Comparison of ENCODE assay signal across 17 cellular contexts in genomic region chr22:48535868-48536690, GRCh38.
DNase-seq lines count a peak whose midpoint lies in the region; ATAC-seq and TF ChIP-seq lines count a peak whose summit lies in the region.
"Had no signal": no experiment of that assay in that cellular context is flagged by ENCODE, and none has a peak within 500 bp of the region (broad histone marks: within the 10 kb centered on the region; RNA-seq: fewer than 3 reads in every experiment).

No MANE protein-coding gene starts in this region.

- H3K4me3 Mint-ChIP-seq in brain = peak overlapping the region in 2 of 5 experiments; percentile 64 to 66
- H3K4me3 Mint-ChIP-seq: activated naive CD8-positive, alpha-beta T cell; mesothelial cell of epicardium; stimulated activated naive CD8-positive, alpha-beta T cell treated with anti-CD3 and anti-CD28 coated beads, Interleukin-15, Interleukin-2, amounts not matched to agents 100 ng/mL and 50 ng/mL, for 24 hours had no signal

- H3K27me3 Mint-ChIP-seq in brain = peaks cover 3% of the 10 kb centered on the region
- H3K27me3 Mint-ChIP-seq: activated naive CD8-positive, alpha-beta T cell; stimulated activated naive CD8-positive, alpha-beta T cell treated with anti-CD3 and anti-CD28 coated beads, Interleukin-15, Interleukin-2, amounts not matched to agents 100 ng/mL and 50 ng/mL, for 24 hours had no signal

- H3K27ac ChIP-seq in left lung (no peak overlapping the region), suprapubic skin (peak overlapping the region; percentile 51), esophagus muscularis mucosa (replicated peaks in 1 of 4) (peak overlapping the region in 2 of 4 donors; percentile 26 to 59)

- TF ChIP-seq EP300 in suprapubic skin (IDR thresholded peaks at IDR 0.05) (no peak), esophagus muscularis mucosa (IDR thresholded peaks at IDR 0.05) (no peak)

- 58% methylated on average over 42 of the region's 43 CpGs for WGBS in suprapubic skin
- WGBS in esophagus muscularis mucosa = 84% methylated on average over 40 of the region's 43 CpGs

- DNase-seq in NCI-H1694 treated with DMSO at 0.1 percent for 48 hours (lab: John Stamatoyannopoulos, UW) (peak; percentile 80), left lung (no peak), suprapubic skin (ENCODE audit: low spot score in 2 of 2) (no peak), esophagus muscularis mucosa (ENCODE audit: extremely low spot score) (no peak), left cardiac atrium (no peak)
- DNase-seq: activated CD8-positive, alpha-beta memory T cell treated with anti-CD3 and anti-CD28 coated beads for 24 hours; effector memory CD4-positive, alpha-beta T cell; Kasumi-1; NCI-H1105 treated with DMSO at 0.1 percent for 48 hours; stimulated activated CD4-positive, alpha-beta T cell treated with anti-CD3 and anti-CD28 coated beads, Interleukin-1b, Interleukin-23, amount 100 ng/mL, for 48 hours; T-helper 9 cell had no signal

- H3K4me1 Mint-ChIP-seq in brain = peaks cover 45% of the 10 kb centered on the region
- H3K4me1 Mint-ChIP-seq: mesothelial cell of epicardium had no signal

- no peaks in the 10 kb centered on the region for H3K4me1 ChIP-seq in left lung
- H3K4me1 ChIP-seq in suprapubic skin = peaks cover 25% of the 10 kb centered on the region
- H3K4me1 ChIP-seq in esophagus muscularis mucosa = peaks cover 0 to 4% (median 0%) of the 10 kb centered on the region in 4 donors

- ATAC-seq in left lung (peak; percentile 6), GM18868 (IDR thresholded peaks at IDR 0.05; ENCODE audit: unreplicated experiment) (no peak), left cardiac atrium (no peak)
- ATAC-seq: activated CD4-positive, CD25-positive, alpha-beta regulatory T cell treated with anti-CD3 and anti-CD28 coated beads, Interleukin-2, amount 50 U/mL, for 24 hours had no signal

- H3K4me3 ChIP-seq in left lung (no peak overlapping the region), suprapubic skin (peak overlapping the region; percentile 24), esophagus muscularis mucosa (no peak overlapping the region)

- H3K9me3 Mint-ChIP-seq in brain = no peaks in the 10 kb centered on the region
- H3K9me3 Mint-ChIP-seq: mesothelial cell of epicardium; stimulated activated naive CD8-positive, alpha-beta T cell treated with anti-CD3 and anti-CD28 coated beads, Interleukin-15, Interleukin-2, amounts not matched to agents 100 ng/mL and 50 ng/mL, for 24 hours had no signal

- intact Hi-C loops in left lung (cut with DNase I) = no loop called here
- intact Hi-C loops in esophagus muscularis mucosa (cut with DNase I) = no loop called here
- intact Hi-C loops in left cardiac atrium (cut with DNase I) = no loop called here

- no peak for TF ChIP-seq CTCF in brain (conservative IDR thresholded peaks at IDR 0.05)
- no peak for TF ChIP-seq CTCF in left lung (IDR thresholded peaks at IDR 0.05)
- TF ChIP-seq CTCF in suprapubic skin (IDR thresholded peaks at IDR 0.05) = no peak
- TF ChIP-seq CTCF in esophagus muscularis mucosa (IDR thresholded peaks at IDR 0.05) = no peak

- peaks cover 0 to 5% of the 10 kb centered on the region in 2 donors for H3K27me3 ChIP-seq in left lung
- H3K27me3 ChIP-seq in suprapubic skin = peaks cover 18% of the 10 kb centered on the region
- peaks cover 0 to 72% (median 0%) of the 10 kb centered on the region in 4 donors for H3K27me3 ChIP-seq in esophagus muscularis mucosa

- H3K36me3 ChIP-seq in left lung (no peaks in the 10 kb centered on the region), suprapubic skin (no peaks in the 10 kb centered on the region), esophagus muscularis mucosa (no peaks in the 10 kb centered on the region)

- TF ChIP-seq POLR2A in suprapubic skin (IDR thresholded peaks at IDR 0.05) = no peak
- TF ChIP-seq POLR2A in esophagus muscularis mucosa (IDR thresholded peaks at IDR 0.05; ENCODE audit: low read depth) = no peak

- peak overlapping the region in 3 of 5 experiments; percentile 84 to 99 (median 93) for H3K27ac Mint-ChIP-seq in brain
- H3K27ac Mint-ChIP-seq: activated naive CD8-positive, alpha-beta T cell; mesothelial cell of epicardium; stimulated activated naive CD8-positive, alpha-beta T cell treated with anti-CD3 and anti-CD28 coated beads, Interleukin-15, Interleukin-2, amounts not matched to agents 100 ng/mL and 50 ng/mL, for 24 hours had no signal

- H3K36me3 Mint-ChIP-seq in brain = no peaks in the 10 kb centered on the region
- H3K36me3 Mint-ChIP-seq: activated naive CD8-positive, alpha-beta T cell; mesothelial cell of epicardium had no signal

- H3K9me3 ChIP-seq in left lung (no peaks in the 10 kb centered on the region), suprapubic skin (no peaks in the 10 kb centered on the region), esophagus muscularis mucosa (no peaks in the 10 kb centered on the region)
